In genomic region chr6:28399370-28400121, GRCh38 we compare ENCODE assay signal across 1 cellular context.
A peak's percentile ranks its signal among the peaks of the same experiment; 100 is the strongest.
TF ChIP-seq lines count a peak whose summit lies in the region.

ZSCAN12 (minus strand) TSS chr6:28399747; CDS start chr6:28398405, 1,342 bp downstream.

TF ChIP-seq in HepG2, 621 proteins besides CTCF, POLR2A, EP300 and RAD21 (continued from another document and continues in another):
- TF ChIP-seq ZBTB25 (CRISPR knock-in tag; IDR thresholded peaks at IDR 0.05), result peak; percentile 89
- no peak for TF ChIP-seq ELK4 (CRISPR knock-in tag; IDR thresholded peaks at IDR 0.05; ENCODE audit: borderline replicate concordance)
- TF ChIP-seq HDAC1 (CRISPR knock-in tag; IDR thresholded peaks at IDR 0.05), result peak; percentile 87
- 0 out of 2 replicates have a peak, but pooled peaks have one; percentile 71 for TF ChIP-seq ZNF780A (CRISPR knock-in tag; IDR thresholded peaks at IDR 0.05)
- peak; percentile 92 for TF ChIP-seq ERF (CRISPR knock-in tag; IDR thresholded peaks at IDR 0.05)
- peak; percentile 100 for TF ChIP-seq HMGXB4 (CRISPR knock-in tag; IDR thresholded peaks at IDR 0.05; ENCODE audit: borderline replicate concordance in 1 of 2, low read depth in 1 of 2)
- no peak for TF ChIP-seq ZNF589 (CRISPR knock-in tag; conservative IDR thresholded peaks at IDR 0.05)
- TF ChIP-seq FOXK1 (CRISPR knock-in tag; IDR thresholded peaks at IDR 0.05; ENCODE audit: borderline replicate concordance, low read depth), result peak; percentile 94; the same call in 1 of the 2 replicates
- peak; percentile 73 for TF ChIP-seq ZSCAN25 (CRISPR knock-in tag; IDR thresholded peaks at IDR 0.05)
- TF ChIP-seq ZNF709 (CRISPR knock-in tag; IDR thresholded peaks at IDR 0.05), result peak; percentile 94; the same call in 1 of the 2 replicates
- TF ChIP-seq PPARG (CRISPR knock-in tag; conservative IDR thresholded peaks at IDR 0.05), result peak; percentile 54; the same call in 1 of the 2 replicates
- no peak for TF ChIP-seq FOXP1 (IDR thresholded peaks at IDR 0.05)
- TF ChIP-seq FOXP1 (CRISPR knock-in tag; IDR thresholded peaks at IDR 0.05), result no peak
- TF ChIP-seq SYNCRIP (IDR thresholded peaks at IDR 0.05; ENCODE audit: insufficient read depth, low read depth, low read length), result no peak
- TF ChIP-seq ZKSCAN5 (CRISPR knock-in tag; IDR thresholded peaks at IDR 0.05), result no peak; the same call in 1 of the 2 replicates
- peak; percentile 66; the same call in 1 of the 2 replicates for TF ChIP-seq ZNF652 (CRISPR knock-in tag; IDR thresholded peaks at IDR 0.05; ENCODE audit: borderline replicate concordance, low read depth)
- peak; percentile 89 for TF ChIP-seq SP4 (CRISPR knock-in tag; IDR thresholded peaks at IDR 0.05)
- peak; percentile 77; the same call in 1 of the 2 replicates for TF ChIP-seq ZBTB37 (CRISPR knock-in tag; IDR thresholded peaks at IDR 0.05)
- no peak for TF ChIP-seq ZNF549 (CRISPR knock-in tag; IDR thresholded peaks at IDR 0.05)
- no peak for TF ChIP-seq MAFK (conservative IDR thresholded peaks at IDR 0.05 in 1 of 2, IDR thresholded peaks at IDR 0.05 in 1 of 2; ENCODE audit: low read length in 2 of 2)
- no peak for TF ChIP-seq CSRNP2 (CRISPR knock-in tag; conservative IDR thresholded peaks at IDR 0.05; ENCODE audit: low read depth)
- TF ChIP-seq ARID5B (CRISPR knock-in tag; IDR thresholded peaks at IDR 0.05), result peak; percentile 89
- TF ChIP-seq ZFP1 (CRISPR knock-in tag; IDR thresholded peaks at IDR 0.05), result peak; percentile 87; the same call in 1 of the 2 replicates
- no peak for TF ChIP-seq NFE2 (CRISPR knock-in tag; IDR thresholded peaks at IDR 0.05)
- TF ChIP-seq PRPF4 (IDR thresholded peaks at IDR 0.05; ENCODE audit: low read depth, low read length, poor library complexity, severe bottlenecking), result no peak
- no peak for TF ChIP-seq ATAD3A (CRISPR knock-in tag; IDR thresholded peaks at IDR 0.05)
- TF ChIP-seq RBM22 (optimal IDR thresholded peaks at IDR 0.05; ENCODE audit: low read length), result no peak
- peak; percentile 96 for TF ChIP-seq CCDC6 (CRISPR knock-in tag; IDR thresholded peaks at IDR 0.05)
- TF ChIP-seq MATR3 (CRISPR knock-in tag; IDR thresholded peaks at IDR 0.05), result no peak
- TF ChIP-seq ZBTB43 (CRISPR knock-in tag; conservative IDR thresholded peaks at IDR 0.05), result peak; percentile 67
- 0 out of 2 replicates have a peak, but pooled peaks have one; percentile 28 for TF ChIP-seq XBP1 (CRISPR knock-in tag; IDR thresholded peaks at IDR 0.05)
- TF ChIP-seq ZNF263 (CRISPR knock-in tag; IDR thresholded peaks at IDR 0.05), result peak; percentile 72
- TF ChIP-seq MXD1 (CRISPR knock-in tag; IDR thresholded peaks at IDR 0.05), result peak; percentile 96
- peak; percentile 19; the same call in 1 of the 2 replicates for TF ChIP-seq SOX13 (IDR thresholded peaks at IDR 0.05)
- TF ChIP-seq SOX13 (CRISPR knock-in tag; conservative IDR thresholded peaks at IDR 0.05 in 1 of 2, IDR thresholded peaks at IDR 0.05 in 1 of 2), result peak in 1 of 2 experiments; percentile 72; a peak in 2 of 4 replicates
- TF ChIP-seq ZNF180 (CRISPR knock-in tag; IDR thresholded peaks at IDR 0.05; ENCODE audit: borderline replicate concordance, low read depth), result no peak; the same call in 1 of the 2 replicates
- peak; percentile 89 for TF ChIP-seq TFDP2 (CRISPR knock-in tag; IDR thresholded peaks at IDR 0.05)
- TF ChIP-seq ZNF513 (CRISPR knock-in tag; conservative IDR thresholded peaks at IDR 0.05), result no peak
- no peak for TF ChIP-seq CC2D1A (CRISPR knock-in tag; IDR thresholded peaks at IDR 0.05)
- no peak for TF ChIP-seq GPN1 (CRISPR knock-in tag; IDR thresholded peaks at IDR 0.05; ENCODE audit: borderline replicate concordance)
- TF ChIP-seq ZNF160 (CRISPR knock-in tag; IDR thresholded peaks at IDR 0.05), result peak; percentile 98
- no peak for TF ChIP-seq ZFP62 (CRISPR knock-in tag; IDR thresholded peaks at IDR 0.05)
- no peak for TF ChIP-seq MAFG (CRISPR knock-in tag; IDR thresholded peaks at IDR 0.05)
- peak; percentile 98 for TF ChIP-seq ZBTB7B (CRISPR knock-in tag; IDR thresholded peaks at IDR 0.05)
- peak; percentile 93 for TF ChIP-seq ZNF761 (CRISPR knock-in tag; conservative IDR thresholded peaks at IDR 0.05)
- 0 out of 2 replicates have a peak, but pooled peaks have one; percentile 48 for TF ChIP-seq ZBTB39 (CRISPR knock-in tag; IDR thresholded peaks at IDR 0.05)
- TF ChIP-seq ZNF20 (CRISPR knock-in tag; IDR thresholded peaks at IDR 0.05), result peak; percentile 96
- peak; percentile 94 for TF ChIP-seq ZSCAN9 (CRISPR knock-in tag; IDR thresholded peaks at IDR 0.05; ENCODE audit: borderline replicate concordance)
- TF ChIP-seq ZKSCAN8 (CRISPR knock-in tag; IDR thresholded peaks at IDR 0.05; ENCODE audit: borderline replicate concordance), result peak; percentile 72
